ENCODE assay signal across 1 cellular context in genomic region chr2:205768341-205768740, GRCh38.
TF ChIP-seq lines count a peak whose summit lies in the region.

No MANE protein-coding gene starts in this region.

TF ChIP-seq in H1, 55 proteins besides CTCF, POLR2A, EP300 and RAD21:
- TF ChIP-seq SP4 (IDR thresholded peaks at IDR 0.05; ENCODE audit: low read length) = no peak
- no peak for TF ChIP-seq SP2 (IDR thresholded peaks at IDR 0.05; ENCODE audit: low read length)
- no peak for TF ChIP-seq HDAC2 (IDR thresholded peaks at IDR 0.05; ENCODE audit: borderline replicate concordance in 1 of 2, low read depth in 2 of 2, low read length in 2 of 2)
